In the genomic region with DNA sequence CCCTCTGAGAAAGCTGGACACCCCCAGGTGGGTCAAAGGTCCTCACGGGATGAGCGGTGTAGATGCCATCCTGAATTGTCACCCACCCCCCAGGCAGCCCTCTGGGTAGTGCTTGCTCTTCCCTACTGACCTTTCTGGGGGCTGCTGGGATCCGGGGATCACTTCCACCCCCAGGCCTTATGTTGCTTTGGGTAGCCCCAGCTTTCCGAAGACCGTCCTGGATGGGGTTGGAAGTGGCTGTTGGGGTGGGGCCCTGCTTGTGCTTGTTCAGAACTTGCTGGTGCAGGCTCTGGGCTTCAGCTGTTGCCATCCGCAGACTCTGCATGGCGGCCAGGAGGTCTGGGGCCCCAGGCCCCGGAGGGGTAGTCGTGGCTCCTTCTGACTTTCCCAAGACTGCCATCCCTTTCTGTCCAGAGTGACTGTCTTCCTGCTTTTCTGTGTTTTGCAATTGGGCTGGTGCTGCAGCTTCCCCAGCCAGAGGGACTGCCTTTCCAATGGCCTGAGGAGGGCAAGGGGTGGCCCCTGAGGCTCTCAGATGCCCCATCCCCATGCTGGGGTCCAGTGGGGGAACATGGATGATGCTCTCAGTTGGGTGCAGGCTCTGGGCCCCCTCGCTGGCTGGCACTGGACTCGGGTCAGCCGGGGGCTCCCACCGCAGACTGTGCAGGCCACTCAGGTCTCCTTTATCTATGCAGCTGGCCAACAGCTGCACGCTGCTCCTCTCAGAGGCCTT, we compare ENCODE assay signal across 22 cellular contexts. TPM values are rescaled to one million over a fixed set of nuclear protein-coding genes. Genes with fewer than 3 reads are reported as not detected.
DNase-seq lines count a peak whose midpoint lies in the region; ATAC-seq and TF ChIP-seq lines count a peak whose summit lies in the region.
"Had no signal": no experiment of that assay in that cellular context is flagged by ENCODE, and none has a peak within 500 bp of the region (broad histone marks: within the 10 kb centered on the region; RNA-seq: fewer than 3 reads in every experiment).

No MANE protein-coding gene starts in this region.

- intact Hi-C loops in psoas muscle (cut with DNase I), result loop anchor here in 1 of 2 donors (5.0 kb wide), 1 partner anchor 101 kb away; no protein-coding TSS in a partner anchor
- intact Hi-C loops in OCI-LY7 (cut with micrococcal nuclease; ENCODE audit: unreplicated experiment), result no loop called here

- CTCF ChIA-PET in OCI-LY7 (lab: Charles Lee; ENCODE audit: unreplicated experiment), result interaction anchor here (1.6 to 2.4 kb wide), 2 partner anchors 102 to 106 kb away, joined by 5 to 10 read pairs; no protein-coding TSS in a partner anchor

- TF ChIP-seq CTCF in GM20000 (IDR thresholded peaks at IDR 0.05; ENCODE audit: extremely low read depth, missing control alignments) (no peak), psoas muscle (IDR thresholded peaks at IDR 0.05) (no peak), OCI-LY7 (conservative IDR thresholded peaks at IDR 0.05; ENCODE audit: low read length) (no peak)

- no peaks in the 10 kb centered on the region for H3K79me2 ChIP-seq in OCI-LY7 (ENCODE audit: insufficient read depth, low read depth, low read length)

- no TSS peak for BruUV-seq in OCI-LY7 (replicated peaks; lab: Mats Ljungman, UMichigan)

- 62 to 69% (median 68%) methylated on average over 14 of the region's 14 CpGs for WGBS in psoas muscle, 3 donors

- H3K4me1 ChIP-seq in psoas muscle (peaks cover 43% of the 10 kb centered on the region), OCI-LY7 (ENCODE audit: insufficient read depth, low read length, poor library complexity, severe bottlenecking) (peaks cover 22% of the 10 kb centered on the region)
- H3K4me1 ChIP-seq: BE2C had no signal

- H3K27ac ChIP-seq in psoas muscle (peak overlapping the region; percentile 64), OCI-LY7 (ENCODE audit: low read depth, low read length, poor library complexity, severe bottlenecking) (no peak overlapping the region)
- H3K27ac ChIP-seq: GM23248 had no signal

- H3K9me2 ChIP-seq in OCI-LY7 (ENCODE audit: insufficient read depth, low read length), result no peaks in the 10 kb centered on the region

- H3K4me2 ChIP-seq in OCI-LY7 (ENCODE audit: low read length), result no peak overlapping the region

- DNase-seq in GM20000 (ENCODE audit: low spot score) (peak; percentile 7), H7 (peak; percentile 51), islet precursor cell (peak; percentile 51), psoas muscle (no peak), OCI-M2 (lab: John Stamatoyannopoulos, UW; ENCODE audit: unreplicated experiment) (no peak), OCI-LY7 (ENCODE audit: low spot score) (no peak), cortex of kidney (lab: John Stamatoyannopoulos, UW) (no peak)
- DNase-seq: ACHN; BE2C; CD4-positive, CD25-positive, alpha-beta regulatory T cell; CD8-positive, alpha-beta memory T cell; COR-L47; DMS 273 treated with DMSO at 0.1 percent for 48 hours; DMS53; DND-41; EL; GM23248; HFFc6 had no signal

- H3K4me3 ChIP-seq in H7 (ENCODE audit: insufficient read depth, low read depth, low read length), result no peak overlapping the region
- H3K4me3 ChIP-seq in psoas muscle, result peak overlapping the region; percentile 75
- H3K4me3 ChIP-seq in OCI-LY7 (ENCODE audit: low read depth, low read length, poor library complexity, severe bottlenecking), result no peak overlapping the region
- H3K4me3 ChIP-seq: GM23248 had no signal

- POLR2A ChIA-PET in OCI-LY7 (lab: Charles Lee), result interaction anchor here (1.2 to 1.8 kb wide), 2 partner anchors 13 to 102 kb away, joined by 4 to 8 read pairs; no protein-coding TSS in a partner anchor

- H3K9me3 ChIP-seq in psoas muscle, result no peaks in the 10 kb centered on the region
- H3K9me3 ChIP-seq in OCI-LY7 (ENCODE audit: low read length), result no peaks in the 10 kb centered on the region
- H3K9me3 ChIP-seq: BE2C had no signal

- no peaks in the 10 kb centered on the region for H3K36me3 ChIP-seq in H7 (replicated peaks; ENCODE audit: control insufficient read depth, insufficient read depth, low read length)
- peaks cover 0 to 65% of the 10 kb centered on the region in 2 donors for H3K36me3 ChIP-seq in psoas muscle (ENCODE audit: insufficient read depth in 1 of 2, low read depth in 1 of 2)
- H3K36me3 ChIP-seq in OCI-LY7 (ENCODE audit: insufficient read depth, low read length), result no peaks in the 10 kb centered on the region
- H3K36me3 ChIP-seq: BE2C had no signal

- no peaks in the 10 kb centered on the region for H4K20me1 ChIP-seq in OCI-LY7 (ENCODE audit: insufficient read depth, low read length)

- no peak for ATAC-seq in psoas muscle
- ATAC-seq in HG03442 (IDR thresholded peaks at IDR 0.05; ENCODE audit: unreplicated experiment), result no peak
- ATAC-seq: HCT116 had no signal

- H3K27me3 ChIP-seq in H7 (ENCODE audit: control insufficient read depth, insufficient read depth, low read length) (no peaks in the 10 kb centered on the region), psoas muscle (ENCODE audit: insufficient read depth in 3 of 3, low read length in 2 of 3) (no peaks in the 10 kb centered on the region)
- H3K27me3 ChIP-seq: BE2C had no signal

- no peak overlapping the region for H2AFZ ChIP-seq in OCI-LY7 (ENCODE audit: low read length)
- H2AFZ ChIP-seq: GM23248 had no signal

RNA-seq across cellular contexts. Expression of gene XIRP1, which starts 6.3 kb away (rescaled TPM):
- total RNA-seq in H7 (2014; rRNA removed; shearing (Covaris generic)), result not detected in 2 replicates
- total RNA-seq in psoas muscle, result 1,000 to 10,000 TPM in 1 of 4 donors, 100 to 1,000 TPM in 3; 601 to 2,126 (median 834) TPM
- 100 to 1,000 TPM; 111 to 561 (median 523) TPM for polyA plus RNA-seq in psoas muscle
- total RNA-seq in OCI-LY7 (2014; rRNA removed; shearing (Covaris generic)), result not detected in 2 replicates
- not detected in 2 replicates for total RNA-seq in OCI-LY7 (2022)
- total RNA-seq: CD4-positive, CD25-positive, alpha-beta regulatory T cell; G401; GM23248; HFFc6; HT-29 had no signal
- polyA plus RNA-seq: CD4-positive, CD25-positive, alpha-beta regulatory T cell; CD8-positive, alpha-beta memory T cell; GM23248 had no signal

RNA-seq across cellular contexts. Expression of gene CSRNP1, which starts 32.7 kb away (rescaled TPM):
- total RNA-seq in H7 (2014; rRNA removed; shearing (Covaris generic)), result 13.4 and 16.5 TPM in 2 replicates
- total RNA-seq in psoas muscle (10 to 100 TPM in 3 of 4 donors, 1 to 10 TPM in 1; 8.5 to 41.8 (median 30.0) TPM), OCI-LY7 (2022) (9.4 and 9.7 TPM in 2 replicates)
- 10 to 100 TPM; 10.1 to 66.4 (median 14.0) TPM for polyA plus RNA-seq in psoas muscle
- total RNA-seq in OCI-LY7 (2014; rRNA removed; shearing (Covaris generic)), result 9.5 and 10.5 TPM in 2 replicates

Comparison
In these comparisons a context has a peak if more than half of its experiments do, and no peak if none do; other contexts are left out.
1. DNase-seq: peak in GM20000 (single experiment), H7 (single experiment) and islet precursor cell (single experiment); none in psoas muscle (0 of 2), OCI-M2 (single experiment), OCI-LY7 (single experiment) and cortex of kidney (single experiment).
2. RNA of gene XIRP1, which starts 6.3 kb away (total RNA-seq): 601 to 2,126 TPM in psoas muscle; not detected in H7 and not detected in OCI-LY7; every median in the first group is over 100 times any median in the second.